8 cellular contexts compared by ENCODE assay signal in the genomic region with DNA sequence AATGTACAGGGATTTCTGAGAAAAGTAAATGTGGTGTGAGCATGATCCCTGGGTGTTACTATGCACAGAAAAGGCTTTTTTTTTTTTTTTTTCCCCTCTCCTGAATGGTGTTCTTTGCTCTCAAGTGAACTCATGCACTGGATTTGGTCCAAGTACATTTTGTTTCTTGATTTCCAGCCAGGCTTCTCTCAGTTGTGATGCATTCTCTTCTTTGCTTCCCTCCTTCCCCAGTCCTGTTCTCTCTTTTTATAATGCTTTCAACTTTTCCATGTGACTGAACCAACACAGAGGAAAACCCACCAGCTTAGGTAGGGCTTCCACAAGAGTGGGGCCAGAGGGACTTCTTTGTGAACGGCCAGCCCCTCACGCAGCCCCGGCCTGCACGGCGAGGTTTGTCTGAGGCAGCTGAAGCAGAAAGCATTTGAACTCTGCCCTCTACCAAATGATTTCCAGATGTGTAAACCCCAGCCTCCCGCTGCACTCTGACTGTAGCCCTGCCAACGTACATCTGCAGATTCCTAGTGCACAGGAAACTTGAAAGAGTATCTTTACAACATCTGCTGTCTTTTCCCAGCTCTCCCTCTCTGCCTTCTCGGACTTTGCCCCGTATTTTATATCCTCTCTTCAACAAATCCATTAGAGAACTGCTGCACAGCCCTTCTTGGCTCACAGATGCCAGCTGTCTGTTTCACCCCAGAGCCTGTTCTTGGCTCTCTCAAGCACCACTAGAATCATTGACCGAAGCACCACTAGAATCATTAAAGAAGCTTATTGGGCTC.
DNase-seq lines count a peak whose midpoint lies in the region; ATAC-seq and TF ChIP-seq lines count a peak whose summit lies in the region.

No MANE protein-coding gene starts in this region.

- no peaks in the 10 kb centered on the region for H3K79me2 ChIP-seq in GM23248 (ENCODE audit: insufficient read depth)

- in situ Hi-C loops in GM23248 (cut with MboI): no loop called here

- peaks cover 19% of the 10 kb centered on the region for H3K4me1 ChIP-seq in GM23248 (ENCODE audit: insufficient read depth)
- H3K4me1 ChIP-seq in psoas muscle: peaks cover 31% of the 10 kb centered on the region

- H3K4me2 ChIP-seq in GM23248 (ENCODE audit: unreplicated experiment): peak overlapping the region; percentile 70

- H3K36me3 ChIP-seq in GM23248 (ENCODE audit: low read depth) (no peaks in the 10 kb centered on the region), psoas muscle (ENCODE audit: insufficient read depth in 1 of 2, low read depth in 1 of 2) (no peaks in the 10 kb centered on the region)

- no peaks in the 10 kb centered on the region for H3K27me3 ChIP-seq in GM23248 (replicated peaks; ENCODE audit: insufficient read depth)
- H3K27me3 ChIP-seq in psoas muscle (ENCODE audit: insufficient read depth in 3 of 3, low read length in 2 of 3): no peaks in the 10 kb centered on the region

- H2AFZ ChIP-seq in GM23248: peak overlapping the region; percentile 68

- H3K9ac ChIP-seq in GM23248: peak overlapping the region; percentile 5; the same call in 1 of the 2 replicates

- H3K9me2 ChIP-seq in GM23248 (ENCODE audit: insufficient read depth): no peaks in the 10 kb centered on the region

- TF ChIP-seq CTCF in psoas muscle (IDR thresholded peaks at IDR 0.05): no peak

- ATAC-seq in Right ventricle myocardium inferior (peak; percentile 86), psoas muscle (peak; percentile 57 to 88 (median 78)), GM21528 (IDR thresholded peaks at IDR 0.05; ENCODE audit: low FRiP score, unreplicated experiment) (no peak), GM18520 (IDR thresholded peaks at IDR 0.05; ENCODE audit: unreplicated experiment) (no peak), GM19035 (IDR thresholded peaks at IDR 0.05; ENCODE audit: unreplicated experiment) (no peak)

- no peaks in the 10 kb centered on the region for H4K20me1 ChIP-seq in GM23248 (ENCODE audit: insufficient read depth)

- H3K4me3 ChIP-seq in GM23248: peak overlapping the region; percentile 60
- peak overlapping the region; percentile 37 for H3K4me3 ChIP-seq in psoas muscle

- intact Hi-C loops in Right ventricle myocardium inferior (cut with DNase I) (loop anchor here (10.0 kb wide), 2 partner anchors 126 to 526 kb away; no protein-coding TSS in a partner anchor), psoas muscle (cut with DNase I) (no loop called here)

- DNase-seq in GM23248: peak; percentile 82
- DNase-seq in T1000 (lab: John Stamatoyannopoulos, UW): peak; percentile 52
- DNase-seq in Right ventricle myocardium inferior (ENCODE audit: missing footprints): peak; percentile 84
- peak; percentile 67 to 84 for DNase-seq in psoas muscle
- DNase-seq in germinal center (ENCODE audit: low spot score): no peak

- 1 to 2% methylated on average over 10 of the region's 10 CpGs for WGBS in GM23248 (ENCODE audit: low coverage in 1 of 2, low lambda C conversion rate in 2 of 2, missing lambda C conversion rate in 2 of 2), 2 experiments
- WGBS in psoas muscle, 3 donors: 8 to 27% (median 10%) methylated on average over 10 of the region's 10 CpGs

- H3K9me3 ChIP-seq in GM23248 (ENCODE audit: low read depth) (no peaks in the 10 kb centered on the region), psoas muscle (no peaks in the 10 kb centered on the region)

- H3F3A ChIP-seq in GM23248 (ENCODE audit: insufficient read depth): peaks cover 24% of the 10 kb centered on the region

- H3K27ac ChIP-seq in GM23248 (peak overlapping the region; percentile 37; the same call in 1 of the 2 replicates), psoas muscle (peak overlapping the region; percentile 63)

Comparison
In these comparisons a context has a peak if more than half of its experiments do, and no peak if none do; other contexts are left out.
1. ATAC-seq: peak in Right ventricle myocardium inferior (single experiment) and psoas muscle (4 of 4); none in GM21528 (single experiment), GM18520 (single experiment) and GM19035 (single experiment).